ENCODE assay signal across 17 cellular contexts in genomic region chr15:44315164-44315563, GRCh38.
"Had no signal": no experiment of that assay in that cellular context is flagged by ENCODE, and none has a peak within 500 bp of the region (broad histone marks: within the 10 kb centered on the region; RNA-seq: fewer than 3 reads in every experiment).

No MANE protein-coding gene starts in this region.

- H3K36me3 ChIP-seq: breast epithelium, left lung, ovary, tibial artery, vagina had no signal

- H3K27ac Mint-ChIP-seq: activated B cell treated with CpG ODN at 0.5 μM for 24 hours; activated CD4-positive, alpha-beta T cell treated with anti-CD3 and anti-CD28 coated beads, Interleukin-2, amount 10 ng/mL, durations not matched to agents 7 days and 5 days; activated naive CD4-positive, alpha-beta T cell treated with anti-CD3 and anti-CD28 coated beads, Interleukin-2, amount 10 ng/mL, durations not matched to agents 7 days and 5 days had no signal

- H3K27me3 Mint-ChIP-seq: activated B cell treated with CpG ODN at 0.5 μM for 24 hours; activated CD4-positive, alpha-beta T cell treated with anti-CD3 and anti-CD28 coated beads, Interleukin-2, amount 10 ng/mL, durations not matched to agents 7 days and 5 days; activated naive CD4-positive, alpha-beta T cell treated with anti-CD3 and anti-CD28 coated beads, Interleukin-2, amount 10 ng/mL, durations not matched to agents 7 days and 5 days had no signal

- H3K4me1 ChIP-seq: breast epithelium, vagina had no signal

- DNase-seq: activated B cell treated with CpG ODN at 0.5 μM for 24 hours; activated CD4-positive, alpha-beta T cell treated with anti-CD3 and anti-CD28 coated beads, Interleukin-2, amount 10 ng/mL, durations not matched to agents 7 days and 5 days; activated CD8-positive, alpha-beta memory T cell treated with anti-CD3 and anti-CD28 coated beads for 24 hours; activated naive CD4-positive, alpha-beta T cell treated with anti-CD3 and anti-CD28 coated beads, Interleukin-2, amount 10 ng/mL, durations not matched to agents 7 days and 5 days; aorta; dorsolateral prefrontal cortex; foreskin fibroblast; head of caudate nucleus; left lung; ovary; T-helper 1 cell; tibial artery had no signal

- H3K9me3 ChIP-seq: breast epithelium, left lung, ovary, tibial artery, vagina had no signal

- ATAC-seq: esophagus mucosa, left lung had no signal

- H3K4me3 ChIP-seq: breast epithelium, dorsolateral prefrontal cortex, left lung, ovary, skin epidermis, tibial artery, vagina had no signal

- H3K9me3 Mint-ChIP-seq: activated B cell treated with CpG ODN at 0.5 μM for 24 hours; activated CD4-positive, alpha-beta T cell treated with anti-CD3 and anti-CD28 coated beads, Interleukin-2, amount 10 ng/mL, durations not matched to agents 7 days and 5 days; activated naive CD4-positive, alpha-beta T cell treated with anti-CD3 and anti-CD28 coated beads, Interleukin-2, amount 10 ng/mL, durations not matched to agents 7 days and 5 days; neural crest cell had no signal

- H3K4me3 Mint-ChIP-seq: activated B cell treated with CpG ODN at 0.5 μM for 24 hours; activated CD4-positive, alpha-beta T cell treated with anti-CD3 and anti-CD28 coated beads, Interleukin-2, amount 10 ng/mL, durations not matched to agents 7 days and 5 days; activated naive CD4-positive, alpha-beta T cell treated with anti-CD3 and anti-CD28 coated beads, Interleukin-2, amount 10 ng/mL, durations not matched to agents 7 days and 5 days; neural crest cell had no signal

- H3K27me3 ChIP-seq: breast epithelium, dorsolateral prefrontal cortex, left lung, ovary, tibial artery, vagina had no signal

- H3K27ac ChIP-seq: breast epithelium, left lung, ovary, skin epidermis, tibial artery, vagina had no signal
